ENCODE assay signal across 19 cellular contexts in genomic region chr12:111247083-111247783, GRCh38.
DNase-seq lines count a peak whose midpoint lies in the region; ATAC-seq and TF ChIP-seq lines count a peak whose summit lies in the region.
"Had no signal": no experiment of that assay in that cellular context is flagged by ENCODE, and none has a peak within 500 bp of the region (broad histone marks: within the 10 kb centered on the region; RNA-seq: fewer than 3 reads in every experiment).

No MANE protein-coding gene starts in this region.

- no peaks in the 10 kb centered on the region for H3K9me3 Mint-ChIP-seq in stimulated activated effector memory CD8-positive, alpha-beta T cell treated with anti-CD3 and anti-CD28 coated beads, Interleukin-12 subunit alpha, Interleukin-12 subunit beta, amount 100 ng/mL, for 72 hours

- no peaks in the 10 kb centered on the region for H3K36me3 Mint-ChIP-seq in stimulated activated effector memory CD8-positive, alpha-beta T cell treated with anti-CD3 and anti-CD28 coated beads, Interleukin-12 subunit alpha, Interleukin-12 subunit beta, amount 100 ng/mL, for 72 hours
- H3K36me3 Mint-ChIP-seq: CD4-positive, CD25-positive, alpha-beta regulatory T cell; CD8-positive, alpha-beta memory T cell had no signal

- ATAC-seq in heart right ventricle (peak in 7 of 8 donors; percentile 52 to 88 (median 82)), RWPE2 (ENCODE audit: low read depth) (no peak), left lobe of liver (peak; percentile 42)
- peak; percentile 42 for ATAC-seq in stimulated activated effector memory CD8-positive, alpha-beta T cell treated with anti-CD3 and anti-CD28 coated beads, Interleukin-12 subunit alpha, Interleukin-12 subunit beta, amount 100 ng/mL, for 72 hours
- ATAC-seq: GM12878 had no signal

- peaks cover 0 to 7% (median 0%) of the 10 kb centered on the region in 9 donors for H3K4me1 ChIP-seq in heart right ventricle
- no peaks in the 10 kb centered on the region for H3K4me1 ChIP-seq in right atrium auricular region
- H3K4me1 ChIP-seq in RWPE2 (ENCODE audit: insufficient read depth, poor library complexity, severe bottlenecking), result peaks cover 5% of the 10 kb centered on the region
- H3K4me1 ChIP-seq in smooth muscle cell (ENCODE audit: low read depth), result no peaks in the 10 kb centered on the region

- H2AFZ ChIP-seq in smooth muscle cell (ENCODE audit: low read depth), result no peak overlapping the region

- H3K27ac Mint-ChIP-seq in stimulated activated effector memory CD8-positive, alpha-beta T cell treated with anti-CD3 and anti-CD28 coated beads, Interleukin-12 subunit alpha, Interleukin-12 subunit beta, amount 100 ng/mL, for 72 hours, result no peak overlapping the region
- H3K27ac Mint-ChIP-seq: CD4-positive, CD25-positive, alpha-beta regulatory T cell; CD8-positive, alpha-beta memory T cell had no signal

- no peaks in the 10 kb centered on the region for H3K79me2 ChIP-seq in smooth muscle cell (ENCODE audit: low read depth)

- TF ChIP-seq CTCF in heart right ventricle (IDR thresholded peaks at IDR 0.05) (no peak), right atrium auricular region (IDR thresholded peaks at IDR 0.05) (no peak), RWPE2 (IDR thresholded peaks at IDR 0.05; ENCODE audit: poor library complexity, severe bottlenecking) (no peak), smooth muscle cell (IDR thresholded peaks at IDR 0.05; ENCODE audit: borderline replicate concordance, insufficient read depth, poor library complexity, severe bottlenecking) (no peak)

- intact Hi-C loops in heart right ventricle (cut with DNase I), result no loop called here

- H3K27ac ChIP-seq in heart right ventricle, result peak overlapping the region in 4 of 10 donors; percentile 9 to 31 (median 26)
- no peak overlapping the region for H3K27ac ChIP-seq in right atrium auricular region
- H3K27ac ChIP-seq in RWPE2 (ENCODE audit: poor library complexity, severe bottlenecking), result peak overlapping the region; percentile 37
- H3K27ac ChIP-seq in smooth muscle cell (ENCODE audit: low read depth), result no peak overlapping the region

- H3K4me2 ChIP-seq in smooth muscle cell, result no peak overlapping the region

- H3K4me1 Mint-ChIP-seq in stimulated activated effector memory CD8-positive, alpha-beta T cell treated with anti-CD3 and anti-CD28 coated beads, Interleukin-12 subunit alpha, Interleukin-12 subunit beta, amount 100 ng/mL, for 72 hours, result no peaks in the 10 kb centered on the region
- H3K4me1 Mint-ChIP-seq: CD4-positive, CD25-positive, alpha-beta regulatory T cell; CD8-positive, alpha-beta memory T cell had no signal

- no peaks in the 10 kb centered on the region for H3F3A ChIP-seq in smooth muscle cell (ENCODE audit: low read depth)

- DNase-seq in heart right ventricle, result no peak
- DNase-seq in right atrium auricular region (ENCODE audit: low spot score), result no peak
- DNase-seq in RWPE2 (ENCODE audit: low spot score), result no peak
- no peak for DNase-seq in left lobe of liver (ENCODE audit: low spot score)
- no peak for DNase-seq in stimulated activated effector memory CD8-positive, alpha-beta T cell treated with anti-CD3 and anti-CD28 coated beads, Interleukin-12 subunit alpha, Interleukin-12 subunit beta, amount 100 ng/mL, for 72 hours (ENCODE audit: low spot score in 2 of 2)
- no peak for DNase-seq in stimulated activated CD4-positive, alpha-beta T cell treated with anti-CD3 and anti-CD28 coated beads, Interleukin-12 subunit alpha, Interleukin-12 subunit beta, amount 100 ng/mL, for 4 hours
- DNase-seq in smooth muscle cell (lab: John Stamatoyannopoulos, UW; ENCODE audit: unreplicated experiment), result no peak
- DNase-seq: ACHN; BE2C; C1 segment of cervical spinal cord; CD4-positive, CD25-positive, alpha-beta regulatory T cell; CD8-positive, alpha-beta memory T cell; COR-L47; DMS 273 treated with DMSO at 0.1 percent for 48 hours; DMS53; DND-41; EL; H9 had no signal

- H3K9ac ChIP-seq in smooth muscle cell (ENCODE audit: low read depth), result no peak overlapping the region

- 70 to 72% methylated on average over 17 of the region's 17 CpGs for WGBS in heart right ventricle, 2 donors
- 95% methylated on average over 17 of the region's 17 CpGs for WGBS in smooth muscle cell (ENCODE audit: low lambda C conversion rate)

- H4K20me1 ChIP-seq in smooth muscle cell (ENCODE audit: low read depth), result no peaks in the 10 kb centered on the region

- no peak overlapping the region for H3K4me3 Mint-ChIP-seq in stimulated activated effector memory CD8-positive, alpha-beta T cell treated with anti-CD3 and anti-CD28 coated beads, Interleukin-12 subunit alpha, Interleukin-12 subunit beta, amount 100 ng/mL, for 72 hours
- H3K4me3 Mint-ChIP-seq: CD8-positive, alpha-beta memory T cell; H9 had no signal

- H3K36me3 ChIP-seq in heart right ventricle (no peaks in the 10 kb centered on the region), right atrium auricular region (no peaks in the 10 kb centered on the region), RWPE2 (ENCODE audit: low read depth) (no peaks in the 10 kb centered on the region), smooth muscle cell (ENCODE audit: low read depth) (no peaks in the 10 kb centered on the region)
- H3K36me3 ChIP-seq: BE2C had no signal

- peaks cover 0 to 31% (median 5%) of the 10 kb centered on the region in 11 donors for H3K9me3 ChIP-seq in heart right ventricle
- H3K9me3 ChIP-seq in right atrium auricular region, result peaks cover 0 to 19% of the 10 kb centered on the region in 2 donors
- H3K9me3 ChIP-seq in RWPE2 (ENCODE audit: severe bottlenecking), result no peaks in the 10 kb centered on the region
- no peaks in the 10 kb centered on the region for H3K9me3 ChIP-seq in smooth muscle cell (replicated peaks; ENCODE audit: low read depth)

- peaks cover 0 to 8% (median 0%) of the 10 kb centered on the region in 7 donors for H3K27me3 ChIP-seq in heart right ventricle
- H3K27me3 ChIP-seq in right atrium auricular region, result no peaks in the 10 kb centered on the region
- H3K27me3 ChIP-seq in RWPE2 (ENCODE audit: insufficient read depth, poor library complexity, severe bottlenecking), result no peaks in the 10 kb centered on the region
- H3K27me3 ChIP-seq in smooth muscle cell (ENCODE audit: low read depth), result no peaks in the 10 kb centered on the region
- H3K27me3 ChIP-seq: BE2C had no signal

- H3K4me3 ChIP-seq in heart right ventricle, result no peak overlapping the region
- H3K4me3 ChIP-seq in right atrium auricular region, result no peak overlapping the region
- no peak overlapping the region for H3K4me3 ChIP-seq in RWPE2 (ENCODE audit: severe bottlenecking)
- H3K4me3 ChIP-seq in smooth muscle cell, result no peak overlapping the region
- H3K4me3 ChIP-seq: GM12878 had no signal
